8 cellular contexts compared by ENCODE assay signal in the genomic region with DNA sequence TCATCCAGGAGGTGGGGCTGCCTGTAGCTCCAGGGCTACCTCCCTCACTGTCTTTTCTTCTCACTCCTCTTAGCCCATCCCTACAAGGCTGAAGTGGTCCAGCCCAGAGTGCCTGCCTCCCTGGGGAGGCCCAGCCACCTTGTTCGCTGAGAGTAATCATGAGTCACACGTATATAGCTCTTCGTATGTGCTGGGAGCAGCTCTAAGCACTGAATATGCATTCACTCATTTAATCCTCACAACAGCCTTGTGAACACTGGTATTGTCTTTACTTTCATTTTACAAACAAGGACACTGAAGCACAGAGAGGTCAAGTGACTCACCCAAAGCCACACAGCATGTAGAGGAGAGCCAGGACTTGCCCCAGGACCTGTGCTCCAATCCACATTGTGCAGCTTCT. TPM values are rescaled to one million over a fixed set of nuclear protein-coding genes. Genes with fewer than 3 reads are reported as not detected.
A peak's percentile ranks its signal among the peaks of the same experiment; 100 is the strongest.
DNase-seq lines count a peak whose midpoint lies in the region; ATAC-seq, FAIRE-seq and TF ChIP-seq lines count a peak whose summit lies in the region.

No MANE protein-coding gene starts in this region.

- no TSS peak for BruUV-seq in A673 (replicated peaks; lab: Mats Ljungman, UMichigan)

- H3K9me3 ChIP-seq in A673 (ENCODE audit: low read depth, low read length, poor library complexity, severe bottlenecking) (no peaks in the 10 kb centered on the region), sigmoid colon (no peaks in the 10 kb centered on the region)

- ATAC-seq in foreskin keratinocyte = peak; percentile 94

- TF ChIP-seq POLR2A in sigmoid colon (IDR thresholded peaks at IDR 0.05) = no peak

- peak; percentile 49 for DNase-seq in A673 (ENCODE audit: low spot score)
- DNase-seq in HTR-8/SVneo (ENCODE audit: insufficient read length, low spot score) = no peak
- DNase-seq in activated CD8-positive, alpha-beta memory T cell treated with anti-CD3 and anti-CD28 coated beads for 24 hours = peak; percentile 77
- peak; percentile 73 to 86 for DNase-seq in foreskin keratinocyte
- no peak for DNase-seq in sigmoid colon
- no peak for DNase-seq in kidney glomerular epithelial cell (lab: John Stamatoyannopoulos, UW)
- DNase-seq in NOMO-1 treated with DMSO at 0.1 percent for 48 hours (lab: John Stamatoyannopoulos, UW; ENCODE audit: unreplicated experiment) = no peak
- DNase-seq in H7 = no peak

- H3K27ac ChIP-seq in A673 (ENCODE audit: low read depth, low read length, poor library complexity, severe bottlenecking) (no peak overlapping the region), foreskin keratinocyte (no peak overlapping the region), sigmoid colon (no peak overlapping the region)

- CTCF ChIA-PET in A673 (lab: Charles Lee) = no interaction called here

- H3K4me3 ChIP-seq in A673 (ENCODE audit: low read depth, low read length, poor library complexity, severe bottlenecking) (no peak overlapping the region), sigmoid colon (no peak overlapping the region), H7 (ENCODE audit: insufficient read depth, low read depth, low read length) (no peak overlapping the region)

- no peaks in the 10 kb centered on the region for H3K36me3 ChIP-seq in A673 (ENCODE audit: insufficient read depth, low read length, poor library complexity, severe bottlenecking)
- no peaks in the 10 kb centered on the region for H3K36me3 ChIP-seq in sigmoid colon
- H3K36me3 ChIP-seq in H7 (replicated peaks; ENCODE audit: control insufficient read depth, insufficient read depth, low read length) = no peaks in the 10 kb centered on the region

- TF ChIP-seq CTCF in A673 (conservative IDR thresholded peaks at IDR 0.05; ENCODE audit: low read depth, low read length) = no peak
- TF ChIP-seq CTCF in foreskin keratinocyte (conservative IDR thresholded peaks at IDR 0.05) = no peak
- no peak for TF ChIP-seq CTCF in sigmoid colon (IDR thresholded peaks at IDR 0.05)

- 75 to 78% methylated on average over 3 of the region's 3 CpGs for WGBS in sigmoid colon, 2 donors

- no peaks in the 10 kb centered on the region for H3K4me1 ChIP-seq in A673 (ENCODE audit: insufficient read depth, low read length, poor library complexity, severe bottlenecking)
- peaks cover 4% of the 10 kb centered on the region for H3K4me1 ChIP-seq in foreskin keratinocyte
- H3K4me1 ChIP-seq in sigmoid colon = peaks cover 0 to 13% (median 12%) of the 10 kb centered on the region in 4 donors

- intact Hi-C loops in A673 (cut with micrococcal nuclease; ENCODE audit: unreplicated experiment) (no loop called here), sigmoid colon (cut with DNase I) (no loop called here)

- no peak for TF ChIP-seq EP300 in sigmoid colon (IDR thresholded peaks at IDR 0.05)

- H3K27me3 ChIP-seq in A673 (replicated peaks; ENCODE audit: insufficient read depth, low read depth, low read length, poor library complexity) (no peaks in the 10 kb centered on the region), foreskin keratinocyte (peaks cover 28% of the 10 kb centered on the region), sigmoid colon (peaks cover 0 to 29% (median 0%) of the 10 kb centered on the region in 3 donors), H7 (ENCODE audit: control insufficient read depth, insufficient read depth, low read length) (peaks cover 36% of the 10 kb centered on the region)

- peak; percentile 67 for FAIRE-seq in HTR-8/SVneo (lab: Jason Lieb, UNC)

- POLR2A ChIA-PET in A673 (lab: Charles Lee; ENCODE audit: low non-redundant PET) = no interaction called here

RNA-seq across cellular contexts. Expression of gene CCDC167, which starts 14.7 kb away (rescaled TPM):
- total RNA-seq in A673 (2021) (31.5 and 42.4 TPM in 2 replicates), foreskin keratinocyte (24.8 and 27.4 TPM in 2 replicates), sigmoid colon (10 to 100 TPM; 16.0 to 36.4 (median 22.0) TPM)
- polyA plus RNA-seq in foreskin keratinocyte (45.7 and 48.9 TPM in 2 replicates), sigmoid colon (10 to 100 TPM; 13.8 to 54.0 (median 30.3) TPM)
- total RNA-seq in H7 (2014; rRNA removed; shearing (Covaris generic)) = 29.5 and 52.4 TPM in 2 replicates

Comparison
In these comparisons a context has a peak if more than half of its experiments do, and no peak if none do; other contexts are left out.
1. DNase-seq: peak in A673 (single experiment), activated CD8-positive, alpha-beta memory T cell treated with anti-CD3 and anti-CD28 coated beads for 24 hours (single experiment) and foreskin keratinocyte (2 of 2); none in HTR-8/SVneo (single experiment), sigmoid colon (single experiment), kidney glomerular epithelial cell (single experiment), NOMO-1 treated with DMSO at 0.1 percent for 48 hours (single experiment) and H7 (single experiment).